17 cellular contexts compared by ENCODE assay signal in genomic region chr15:39959411-39959810, GRCh38. TPM values are rescaled to one million over a fixed set of nuclear protein-coding genes. Genes with fewer than 3 reads are reported as not detected.
A peak's percentile ranks its signal among the peaks of the same experiment; 100 is the strongest.
DNase-seq lines count a peak whose midpoint lies in the region; ATAC-seq and TF ChIP-seq lines count a peak whose summit lies in the region.
"Had no signal": no experiment of that assay in that cellular context is flagged by ENCODE, and none has a peak within 500 bp of the region (broad histone marks: within the 10 kb centered on the region; RNA-seq: fewer than 3 reads in every experiment).

No MANE protein-coding gene starts in this region.

- no peaks in the 10 kb centered on the region for H3K27me3 ChIP-seq in tibial artery
- H3K27me3 ChIP-seq: BE2C had no signal

- DNase-seq in AG09309 (ENCODE audit: low read depth) (no peak), amniotic epithelial cell (ENCODE audit: low read depth) (peak; percentile 54), fibroblast of the aortic adventitia (ENCODE audit: low read depth) (peak; percentile 49), tibial artery (no peak), NCI-H2196 treated with DMSO at 0.1 percent for 48 hours (lab: John Stamatoyannopoulos, UW; ENCODE audit: unreplicated experiment) (no peak)
- DNase-seq: 8988T; BE2C; C1 segment of cervical spinal cord; CD4-positive, CD25-positive, alpha-beta regulatory T cell; CD8-positive, alpha-beta memory T cell; COR-L47; GDM1; H9; KG1 had no signal

- peak; percentile 13 for TF ChIP-seq CTCF in AG09309 (IDR thresholded peaks at IDR 0.05; ENCODE audit: control insufficient read depth, insufficient read depth, low read depth, low read length, missing control alignments)
- no peak for TF ChIP-seq CTCF in fibroblast of the aortic adventitia (IDR thresholded peaks at IDR 0.05; ENCODE audit: insufficient read depth, low read length)
- no peak for TF ChIP-seq CTCF in tibial artery (IDR thresholded peaks at IDR 0.05)

- no peaks in the 10 kb centered on the region for H3K4me1 ChIP-seq in tibial artery
- H3K4me1 ChIP-seq: BE2C had no signal

- no peak overlapping the region for H3K4me3 ChIP-seq in AG09309 (ENCODE audit: control insufficient read depth, low read depth, low read length)
- no peak overlapping the region for H3K4me3 ChIP-seq in fibroblast of the aortic adventitia (ENCODE audit: low read depth, low read length)
- H3K4me3 ChIP-seq in tibial artery = no peak overlapping the region

- no peak overlapping the region for H3K27ac ChIP-seq in tibial artery

- ATAC-seq in GM21529 (IDR thresholded peaks at IDR 0.05; ENCODE audit: unreplicated experiment) = no peak
- no peak for ATAC-seq in HG03354 (IDR thresholded peaks at IDR 0.05; ENCODE audit: poor library complexity, severe bottlenecking, unreplicated experiment)
- ATAC-seq: HepG2 had no signal

- intact Hi-C loops in tibial artery (cut with DNase I; ENCODE audit: low total_unique reads) = no loop called here

- peaks cover 50 to 65% (median 59%) of the 10 kb centered on the region in 3 donors for H3K36me3 ChIP-seq in tibial artery

- H3K9me3 ChIP-seq in tibial artery = no peaks in the 10 kb centered on the region
- H3K9me3 ChIP-seq: BE2C had no signal

RNA-seq across cellular contexts. Expression of gene EIF2AK4, which starts 25.5 kb away (rescaled TPM):
- 46.5 and 61.1 TPM in 2 replicates for total RNA-seq in fibroblast of the aortic adventitia (ENCODE audit: low replicate concordance)

RNA-seq across cellular contexts. Expression of gene GPR176, which starts 39.3 kb away (rescaled TPM):
- 49.7 and 160 TPM in 2 replicates for total RNA-seq in fibroblast of the aortic adventitia (ENCODE audit: low replicate concordance)
- total RNA-seq: CD4-positive, CD25-positive, alpha-beta regulatory T cell had no signal

Comparison
In these comparisons a context has a peak if more than half of its experiments do, and no peak if none do; other contexts are left out.
1. DNase-seq: peak in amniotic epithelial cell (single experiment) and fibroblast of the aortic adventitia (single experiment); none in AG09309 (single experiment), tibial artery (0 of 2) and NCI-H2196 treated with DMSO at 0.1 percent for 48 hours (single experiment).